In genomic region chr7:17312641-17313040, GRCh38 we compare ENCODE assay signal across 1 cellular context.
TF ChIP-seq lines count a peak whose summit lies in the region.

No MANE protein-coding gene starts in this region.

TF ChIP-seq in H1, 55 proteins besides CTCF, POLR2A, EP300 and RAD21:
- TF ChIP-seq CHD7 (IDR thresholded peaks at IDR 0.05; ENCODE audit: insufficient replicate concordance, low read length) (peak; percentile 86), EZH2 (IDR thresholded peaks at IDR 0.05; ENCODE audit: low read depth, low read length, severe bottlenecking) (no peak), CREB1 (IDR thresholded peaks at IDR 0.05) (no peak)
